ENCODE assay signal across 9 cellular contexts in the genomic region with DNA sequence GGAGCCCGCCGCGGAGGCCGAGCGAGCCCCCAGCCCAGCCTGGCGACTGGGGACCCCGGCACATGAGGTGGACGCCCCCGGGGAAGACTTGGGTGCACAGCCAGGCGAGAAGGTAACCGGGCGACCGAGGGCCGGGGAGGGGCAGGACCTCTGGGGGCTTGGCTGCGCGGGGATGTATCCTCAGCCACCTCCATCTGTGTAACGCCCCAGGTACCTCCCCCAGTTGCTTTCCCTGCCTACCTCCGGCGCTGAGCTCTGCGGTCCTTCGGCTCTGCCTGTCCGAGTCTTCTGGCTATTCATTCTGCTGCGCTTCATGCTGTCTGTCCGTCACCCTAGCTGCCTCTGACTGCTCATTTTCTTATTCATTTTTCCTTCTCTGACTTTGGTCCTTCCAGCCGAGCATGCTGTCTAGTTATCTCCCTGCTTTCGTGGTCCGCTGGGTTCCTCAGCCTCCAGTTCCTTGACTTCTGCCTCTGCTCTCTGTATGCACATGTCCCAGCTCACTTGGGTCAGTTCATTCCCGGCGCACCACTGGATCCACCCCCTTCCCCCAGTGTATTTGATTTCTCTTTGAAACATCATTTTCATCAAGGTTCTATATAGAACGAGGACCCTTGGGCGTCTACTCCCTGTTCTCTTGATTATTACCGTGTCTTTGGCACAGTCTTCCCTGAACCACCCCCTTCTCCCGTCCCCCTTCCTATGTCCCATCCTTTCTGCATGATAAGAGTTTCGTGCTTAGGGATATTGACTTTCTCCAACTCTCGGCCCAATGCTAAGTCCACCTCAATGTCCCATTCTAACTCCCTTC. TPM values are rescaled to one million over a fixed set of nuclear protein-coding genes. Genes with fewer than 3 reads are reported as not detected.
DNase-seq lines count a peak whose midpoint lies in the region; ATAC-seq, FAIRE-seq and TF ChIP-seq lines count a peak whose summit lies in the region.
"Had no signal": no experiment of that assay in that cellular context is flagged by ENCODE, and none has a peak within 500 bp of the region (broad histone marks: within the 10 kb centered on the region; RNA-seq: fewer than 3 reads in every experiment).

No MANE protein-coding gene starts in this region.

- no peaks in the 10 kb centered on the region; a peak in 1 of 4 replicates for H3K27me3 ChIP-seq in GM12878 (replicated peaks in 1 of 2; ENCODE audit: control insufficient read depth in 2 of 2, insufficient read depth in 2 of 2, low read length in 1 of 2)

- no TSS peak for BruUV-seq in GM12878 (replicated peaks; lab: Mats Ljungman, UMichigan)

- CTCF ChIA-PET in GM12878 (lab: Yijun Ruan, JAX), result interaction anchor here (1.2 to 2.0 kb wide), 3 partner anchors 31 to 123 kb away, joined by 5 to 7 read pairs (median 7); partner anchors contain the start of gene M6PR

- RAD21 ChIA-PET in GM12878 (lab: Charles Lee; ENCODE audit: unreplicated experiment), result interaction anchor here (1.1 to 2.1 kb wide), 2 partner anchors 34 to 134 kb away, joined by 4 to 14 read pairs; partner anchors contain the start of gene M6PR

- in situ Hi-C loops in GM12878 (cut with MboI), result no loop called here

- POLR2A ChIA-PET in GM12878 (lab: Charles Lee), result interaction anchor here (1.2 kb wide), 1 partner anchor 31 kb away, joined by 3 read pairs; no protein-coding TSS in a partner anchor

- TF ChIP-seq CTCF in LNCaP clone FGC (IDR thresholded peaks at IDR 0.05; ENCODE audit: control insufficient read depth, extremely low read depth, insufficient read depth) (no peak), GM12878 (IDR thresholded peaks at IDR 0.05 in 2 of 3, conservative IDR thresholded peaks at IDR 0.05 in 1 of 3; ENCODE audit: control insufficient read depth in 2 of 3, extremely low read depth in 1 of 3, insufficient read depth in 1 of 3, low read depth in 3 of 3, low read length in 3 of 3) (no peak)

- H3K27ac ChIP-seq in GM12878 (ENCODE audit: control insufficient read depth, insufficient read depth), result no peak overlapping the region
- peak overlapping the region in 17 of 21 experiments; percentile 47 to 90 (median 78) for H3K27ac ChIP-seq in skin epidermis

- H3K36me3 ChIP-seq in GM12878 (ENCODE audit: control insufficient read depth in 2 of 2, insufficient read depth in 2 of 2, low read length in 1 of 2), result no peaks in the 10 kb centered on the region

- TF ChIP-seq RAD21 in GM12878 (IDR thresholded peaks at IDR 0.05; ENCODE audit: insufficient read depth, low read depth, low read length), result no peak

- peak; percentile 57 for DNase-seq in Daoy (ENCODE audit: low read depth)
- no peak for DNase-seq in LNCaP clone FGC (ENCODE audit: low read depth)
- peak; percentile 47 for DNase-seq in T-helper 9 cell
- DNase-seq in GM12878 (ENCODE audit: low read depth, low spot score), result no peak
- no peak for DNase-seq in cerebellar nuclear complex (lab: John Stamatoyannopoulos, UW)

- peak overlapping the region; percentile 98 for H3K4me2 ChIP-seq in GM12878 (ENCODE audit: control insufficient read depth, insufficient read depth)

- H3K9me3 ChIP-seq in GM12878 (replicated peaks; ENCODE audit: control insufficient read depth, insufficient read depth, low read length), result no peaks in the 10 kb centered on the region
- no peaks in the 10 kb centered on the region for H3K9me3 ChIP-seq in iPS-18c (ENCODE audit: control insufficient read depth, insufficient read depth, low read length)

- H2AFZ ChIP-seq in GM12878 (ENCODE audit: control insufficient read depth, low read depth, low read length), result peak overlapping the region; percentile 86

- H4K20me1 ChIP-seq in GM12878 (ENCODE audit: control insufficient read depth, insufficient read depth), result no peaks in the 10 kb centered on the region

- H3K4me3 ChIP-seq in LNCaP clone FGC (ENCODE audit: low read depth, low read length) (peak overlapping the region; percentile 68), GM12878 (peak overlapping the region; percentile 71), iPS-18c (ENCODE audit: insufficient read depth, low read depth, low read length) (peak overlapping the region; percentile 71), skin epidermis (peak overlapping the region; percentile 50 to 73 (median 66))

- ATAC-seq in GM21825 (IDR thresholded peaks at IDR 0.05; ENCODE audit: unreplicated experiment), result peak; percentile 76
- ATAC-seq in GM12878, result peak; percentile 90

- 11% methylated on average over 27 of the region's 35 CpGs for WGBS in GM12878 (ENCODE audit: insufficient coverage, insufficient replicate concordance, low lambda C conversion rate, missing lambda C conversion rate)

- H3K4me1 ChIP-seq in GM12878 (ENCODE audit: control insufficient read depth, insufficient read depth, low read length), result peaks cover 4% of the 10 kb centered on the region

- H3K79me2 ChIP-seq in GM12878 (ENCODE audit: control insufficient read depth, insufficient read depth, low read length), result no peaks in the 10 kb centered on the region

- peak overlapping the region; percentile 34 for H3K9ac ChIP-seq in GM12878 (ENCODE audit: control insufficient read depth, insufficient read depth, low read length)

- intact Hi-C loops in GM12878 (cut with micrococcal nuclease; ENCODE audit: unreplicated experiment), result loop anchor here (10.0 kb wide), 1 partner anchor 130 kb away; no protein-coding TSS in a partner anchor

- no peak for TF ChIP-seq EP300 in GM12878 (IDR thresholded peaks at IDR 0.05; ENCODE audit: borderline replicate concordance in 1 of 2, control insufficient read depth in 1 of 2, low read depth in 2 of 2, low read length in 2 of 2)

- FAIRE-seq in GM12878 (lab: Jason Lieb, UNC), result peak; percentile 75
- FAIRE-seq: islet of Langerhans had no signal

- TF ChIP-seq POLR2A in GM12878 (IDR thresholded peaks at IDR 0.05; ENCODE audit: low read depth, low read length), result no peak

- SMC1A ChIA-PET in GM12878 (lab: Charles Lee; ENCODE audit: uncharacterized antibody, unreplicated experiment), result interaction anchor here (0.5 to 2.8 kb wide), 5 partner anchors 33 to 939 kb away, joined by 3 to 12 read pairs (median 4); partner anchors contain the start of gene M6PR

RNA-seq across cellular contexts. Expression of gene PHC1, which starts 0.6 kb away (rescaled TPM):
- total RNA-seq in Daoy (2014; rRNA removed; shearing (Covaris generic)), result 11.3 and 24.4 TPM in 2 replicates
- total RNA-seq in GM12878 (2013; cell fraction: nucleolus; rRNA removed), result 47.9 and 54.4 TPM in 2 replicates
- total RNA-seq in GM12878 (2014; rRNA removed) (1.7 and 2.0 TPM in 2 replicates), GM12878 (2014; rRNA removed; fragmentation: Illumina TruSeq; extraction: Trizol) (1.9 and 2.1 TPM in 2 replicates), GM12878 (2021) (3.1 and 5.2 TPM in 2 replicates)
- 3.9 TPM for polyA plus RNA-seq in GM12878 (2011; ENCODE audit: low read depth)
- polyA plus RNA-seq in GM12878 (2011; rRNA removed) (12.9 and 16.3 TPM in 2 replicates), GM12878 (2014; fragmentation: Illumina TruSeq; extraction: Trizol) (3.6 and 4.2 TPM in 2 replicates), GM12878 (2014; fragmentation: Nextera tagmentation; extraction: Ambion mirVana) (under 1 TPM; 0.50 to 0.64 TPM), GM12878 (2014; rRNA removed) (2.9 and 3.6 TPM in 2 replicates), GM12878 (2016; fragmentation: Nextera tagmentation; extraction: Ambion mirVana) (1 to 10 TPM; 1.5 to 2.4 TPM)
- polyA plus RNA-seq in GM12878 (2011; cell fraction: cytosol; rRNA removed), result 18.6 and 19.4 TPM in 2 replicates
- 96.2 and 117 TPM in 2 replicates for polyA plus RNA-seq in GM12878 (2011; cell fraction: nucleus; rRNA removed)
- 4.9 and 5.4 TPM in 2 replicates for polyA plus RNA-seq in GM12878 (2012)
- polyA minus RNA-seq in GM12878 (2011; rRNA and poly(A)+ RNA removed), result 10.8 and 12.0 TPM in 2 replicates
- 7.2 and 9.0 TPM in 2 replicates for polyA minus RNA-seq in GM12878 (2011; cell fraction: cytosol; rRNA and poly(A)+ RNA removed)
- 5.4 and 9.3 TPM in 2 replicates for polyA minus RNA-seq in GM12878 (2011; cell fraction: nucleus; rRNA and poly(A)+ RNA removed)

RNA-seq across cellular contexts. Expression of gene M6PR, which starts 34.5 kb away (rescaled TPM):
- total RNA-seq in Daoy (2014; rRNA removed; shearing (Covaris generic)), result 87.9 and 97.9 TPM in 2 replicates
- 166 and 176 TPM in 2 replicates for total RNA-seq in GM12878 (2013; cell fraction: nucleolus; rRNA removed)
- 203 and 209 TPM in 2 replicates for total RNA-seq in GM12878 (2014; rRNA removed)
- total RNA-seq in GM12878 (2014; rRNA removed; fragmentation: Illumina TruSeq; extraction: Trizol), result 126 and 139 TPM in 2 replicates
- total RNA-seq in GM12878 (2021), result 134 and 135 TPM in 2 replicates
- 70.7 TPM for polyA plus RNA-seq in GM12878 (2011; ENCODE audit: low read depth)
- 175 and 192 TPM in 2 replicates for polyA plus RNA-seq in GM12878 (2011; rRNA removed)
- polyA plus RNA-seq in GM12878 (2011; cell fraction: cytosol; rRNA removed), result 159 and 184 TPM in 2 replicates
- polyA plus RNA-seq in GM12878 (2011; cell fraction: nucleus; rRNA removed), result 112 and 153 TPM in 2 replicates
- 108 and 148 TPM in 2 replicates for polyA plus RNA-seq in GM12878 (2012)
- 146 and 160 TPM in 2 replicates for polyA plus RNA-seq in GM12878 (2014; fragmentation: Illumina TruSeq; extraction: Trizol)
- 100 to 1,000 TPM in 1 of 2 experiments, 10 to 100 TPM in 1; 65.4 to 101 TPM for polyA plus RNA-seq in GM12878 (2014; fragmentation: Nextera tagmentation; extraction: Ambion mirVana)
- polyA plus RNA-seq in GM12878 (2014; rRNA removed), result 103 and 113 TPM in 2 replicates
- polyA plus RNA-seq in GM12878 (2016; fragmentation: Nextera tagmentation; extraction: Ambion mirVana), result 100 to 1,000 TPM; 138 to 151 TPM
- polyA minus RNA-seq in GM12878 (2011; rRNA and poly(A)+ RNA removed), result 250 and 302 TPM in 2 replicates
- 74.3 and 110 TPM in 2 replicates for polyA minus RNA-seq in GM12878 (2011; cell fraction: cytosol; rRNA and poly(A)+ RNA removed)
- polyA minus RNA-seq in GM12878 (2011; cell fraction: nucleus; rRNA and poly(A)+ RNA removed), result 65.3 and 71.5 TPM in 2 replicates

Comparison
In these comparisons a context has a peak if more than half of its experiments do, and no peak if none do; other contexts are left out.
1. DNase-seq: peak in Daoy (single experiment) and T-helper 9 cell (single experiment); none in LNCaP clone FGC (single experiment), GM12878 (single experiment) and cerebellar nuclear complex (0 of 2).
2. Peak in every context shown above with its lines, with median percentiles within 50 percentile points of each other: H3K4me3 ChIP-seq.